Comparison of ENCODE assay signal across 8 cellular contexts in the genomic region with DNA sequence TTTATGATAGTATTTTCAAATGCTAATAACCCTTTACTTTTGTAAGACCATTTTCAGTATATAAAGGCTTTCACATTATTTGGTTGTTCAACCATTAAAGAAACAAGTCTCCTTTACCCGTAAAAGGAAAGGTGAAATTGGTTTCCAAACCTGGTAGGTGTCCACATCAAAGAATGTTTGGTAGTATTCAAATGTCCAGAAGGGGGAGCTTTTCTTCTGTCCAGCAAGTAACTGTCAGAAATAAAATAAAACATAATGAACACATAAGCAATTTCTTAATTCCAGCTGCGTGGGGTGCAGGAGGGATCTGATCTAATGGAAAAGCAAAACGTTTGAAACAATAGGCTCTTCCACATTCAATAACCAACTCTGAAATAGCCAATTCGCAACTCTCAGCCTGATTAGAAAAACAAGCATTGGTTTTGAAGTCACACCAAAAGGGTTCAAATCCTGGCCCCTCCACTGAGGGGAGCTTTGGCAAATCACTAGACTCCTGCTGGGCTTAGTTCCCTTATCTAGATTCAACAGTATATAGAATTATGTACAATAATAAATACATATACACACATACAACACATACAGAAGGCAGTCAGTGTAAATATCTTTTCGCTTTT. TPM values are rescaled to one million over a fixed set of nuclear protein-coding genes. Genes with fewer than 3 reads are reported as not detected.
DNase-seq lines count a peak whose midpoint lies in the region; ATAC-seq and TF ChIP-seq lines count a peak whose summit lies in the region.

No MANE protein-coding gene starts in this region.

- DNase-seq in HCT116 (ENCODE audit: low read depth, low spot score): peak; percentile 49
- peak; percentile 67 for DNase-seq in OCI-M1 (lab: John Stamatoyannopoulos, UW)
- DNase-seq in epithelial cell of proximal tubule (ENCODE audit: low read depth): no peak
- no peak for DNase-seq in retinal pigment epithelial cell (ENCODE audit: low read depth)
- no peak for DNase-seq in activated naive CD4-positive, alpha-beta T cell (lab: John Stamatoyannopoulos, UW)
- no peak for DNase-seq in NCI-H524 treated with DMSO at 0.1 percent for 48 hours (lab: John Stamatoyannopoulos, UW)
- no peak for DNase-seq in stimulated activated CD4-positive, alpha-beta T cell treated with anti-CD3 and anti-CD28 coated beads, Interleukin-4, amount 100 ng/mL, for 24 hours

- intact Hi-C loops in HCT116 (cut with micrococcal nuclease): loop anchor here (1.0 to 2.0 kb wide), 2 partner anchors 81 to 202 kb away; no protein-coding TSS in a partner anchor

- peak; percentile 67 for ATAC-seq in HCT116

- H3K4me3 ChIP-seq in HCT116 (replicated peaks in 1 of 2; ENCODE audit: low read depth in 1 of 2, low read length in 2 of 2) (no peak overlapping the region), epithelial cell of proximal tubule (ENCODE audit: low read depth, low read length) (no peak overlapping the region), retinal pigment epithelial cell (ENCODE audit: low read length) (no peak overlapping the region)

- TF ChIP-seq CTCF in C4-2B (conservative IDR thresholded peaks at IDR 0.05): peak; percentile 88
- peak; percentile 61 to 75 (median 70); a peak in 5 of 6 replicates for TF ChIP-seq CTCF in HCT116 (IDR thresholded peaks at IDR 0.05 in 2 of 3, conservative IDR thresholded peaks at IDR 0.05 in 1 of 3; ENCODE audit: borderline replicate concordance in 1 of 3, insufficient read depth in 1 of 3, low read depth in 2 of 3, low read length in 2 of 3)
- TF ChIP-seq CTCF in epithelial cell of proximal tubule (conservative IDR thresholded peaks at IDR 0.05; ENCODE audit: low read depth, low read length): peak; percentile 74
- TF ChIP-seq CTCF in retinal pigment epithelial cell (conservative IDR thresholded peaks at IDR 0.05; ENCODE audit: low read depth, low read length): peak; percentile 73

- TF ChIP-seq RAD21 in HCT116 (IDR thresholded peaks at IDR 0.05; ENCODE audit: low read depth): peak; percentile 73

- peaks cover 5 to 11% of the 10 kb centered on the region in 2 experiments; a peak in 2 of 4 replicates for H3K36me3 ChIP-seq in HCT116 (ENCODE audit: control insufficient read depth in 1 of 2, insufficient read depth in 2 of 2, low read length in 2 of 2)

- no TSS peak for BruUV-seq in HCT116 (replicated peaks; lab: Mats Ljungman, UMichigan)

- no peak for TF ChIP-seq POLR2A in HCT116 (IDR thresholded peaks at IDR 0.05; ENCODE audit: borderline replicate concordance, extremely low read depth, insufficient read depth, insufficient read length)

- no peaks in the 10 kb centered on the region for H3K9me2 ChIP-seq in HCT116 (ENCODE audit: insufficient read depth)

- H3K79me2 ChIP-seq in HCT116 (ENCODE audit: insufficient read depth, low read length): no peaks in the 10 kb centered on the region

- H2AFZ ChIP-seq in HCT116 (ENCODE audit: low read depth, low read length, poor library complexity, severe bottlenecking): no peak overlapping the region

- POLR2A ChIA-PET in HCT116 (lab: Charles Lee): interaction anchor here (1.3 kb wide), 1 partner anchor 69 kb away, joined by 4 read pairs; no protein-coding TSS in a partner anchor

- H3K27ac ChIP-seq in C4-2B (no peak overlapping the region), HCT116 (ENCODE audit: low read depth, low read length) (no peak overlapping the region)

- H3K27me3 ChIP-seq in HCT116 (ENCODE audit: insufficient read depth, low read length): no peaks in the 10 kb centered on the region

- H3K9ac ChIP-seq in HCT116 (ENCODE audit: low read length): no peak overlapping the region

- peaks cover 0 to 1% of the 10 kb centered on the region in 2 experiments; a peak in 1 of 4 replicates for H3K4me1 ChIP-seq in HCT116 (ENCODE audit: control insufficient read depth in 1 of 2, insufficient read depth in 2 of 2, low read length in 2 of 2)

- RAD21 ChIA-PET in HCT116 (lab: Charles Lee; ENCODE audit: low non-redundant PET in 1 of 2, low total read pairs in 2 of 2, uncharacterized antibody in 2 of 2, unreplicated experiment in 2 of 2): interaction anchor here in 1 of 2 experiments (0.6 kb wide), 1 partner anchor 405 kb away, joined by 5 read pairs; no protein-coding TSS in a partner anchor

- no peaks in the 10 kb centered on the region for H4K20me1 ChIP-seq in HCT116 (ENCODE audit: insufficient read depth)

- no peak overlapping the region for H3K4me2 ChIP-seq in HCT116 (ENCODE audit: low read length)

- CTCF ChIA-PET in HCT116 (lab: Charles Lee): interaction anchor here (0.6 to 2.4 kb wide), 18 partner anchors 10 to 203 kb away, joined by 3 to 47 read pairs (median 4); partner anchors contain the start of genes DIO1, IFT25 and YIPF1

- no peaks in the 10 kb centered on the region for H3K9me3 ChIP-seq in HCT116 (ENCODE audit: control insufficient read depth in 1 of 2, insufficient read depth in 1 of 2, low read depth in 1 of 2, low read length in 2 of 2)

TF ChIP-seq in HCT116, 20 proteins besides CTCF, POLR2A, EP300 and RAD21:
- TF ChIP-seq FOSL1 (IDR thresholded peaks at IDR 0.05; ENCODE audit: low read depth) (no peak), ZNF274 (IDR thresholded peaks at IDR 0.05; ENCODE audit: low read depth, low read length) (no peak), EGR1 (IDR thresholded peaks at IDR 0.05; ENCODE audit: low read depth) (no peak), MAX (IDR thresholded peaks at IDR 0.05) (no peak), CEBPB (IDR thresholded peaks at IDR 0.05; ENCODE audit: low read depth) (no peak), EZH2phosphoT487 (IDR thresholded peaks at IDR 0.05; ENCODE audit: borderline replicate concordance) (no peak), SP1 (IDR thresholded peaks at IDR 0.05; ENCODE audit: low read depth) (no peak), EZH2 (IDR thresholded peaks at IDR 0.05) (no peak), JUND (IDR thresholded peaks at IDR 0.05) (no peak), TCF7L2 (IDR thresholded peaks at IDR 0.05; ENCODE audit: borderline replicate concordance, extremely low read depth, insufficient read depth, insufficient read length) (no peak), SRF (IDR thresholded peaks at IDR 0.05; ENCODE audit: low read depth) (no peak), CBX3 (IDR thresholded peaks at IDR 0.05; ENCODE audit: low read depth) (no peak; the same call in 1 of the 2 replicates), POLR2AphosphoS5 (IDR thresholded peaks at IDR 0.05; ENCODE audit: low read depth, low read length) (no peak)

RNA-seq across cellular contexts. Expression of gene YIPF1, which starts 11.0 kb away (rescaled TPM):
- total RNA-seq in HCT116 (2021; ENCODE audit: unreplicated experiment) (16.4 TPM), epithelial cell of proximal tubule (27.6 and 32.4 TPM in 2 replicates)
- 13.4 and 15.3 TPM in 2 replicates for polyA plus RNA-seq in HCT116 (2012)

RNA-seq across cellular contexts. Expression of gene DIO1, which starts 15.4 kb away (rescaled TPM):
- total RNA-seq in HCT116 (2021; ENCODE audit: unreplicated experiment) (not detected), epithelial cell of proximal tubule (not detected in 2 replicates)
- polyA plus RNA-seq in HCT116 (2012): 0.20 TPM in 1 of 2 replicates, not detected in the other

RNA-seq across cellular contexts. Expression of gene NDC1, which starts 40.5 kb away (rescaled TPM):
- total RNA-seq in HCT116 (2021; ENCODE audit: unreplicated experiment) (54.7 TPM), epithelial cell of proximal tubule (40.9 and 63.7 TPM in 2 replicates)
- polyA plus RNA-seq in HCT116 (2012): 18.6 and 22.6 TPM in 2 replicates

Comparison
In these comparisons a context has a peak if more than half of its experiments do, and no peak if none do; other contexts are left out.
1. DNase-seq: peak in HCT116 (single experiment) and OCI-M1 (single experiment); none in epithelial cell of proximal tubule (single experiment), retinal pigment epithelial cell (single experiment), activated naive CD4-positive, alpha-beta T cell (0 of 4), NCI-H524 treated with DMSO at 0.1 percent for 48 hours (single experiment) and stimulated activated CD4-positive, alpha-beta T cell treated with anti-CD3 and anti-CD28 coated beads, Interleukin-4, amount 100 ng/mL, for 24 hours (single experiment).
2. Peak in every context shown above with its lines, with median percentiles within 50 percentile points of each other: CTCF ChIP-seq.